Comparison of ENCODE assay signal across 8 cellular contexts in the genomic region with DNA sequence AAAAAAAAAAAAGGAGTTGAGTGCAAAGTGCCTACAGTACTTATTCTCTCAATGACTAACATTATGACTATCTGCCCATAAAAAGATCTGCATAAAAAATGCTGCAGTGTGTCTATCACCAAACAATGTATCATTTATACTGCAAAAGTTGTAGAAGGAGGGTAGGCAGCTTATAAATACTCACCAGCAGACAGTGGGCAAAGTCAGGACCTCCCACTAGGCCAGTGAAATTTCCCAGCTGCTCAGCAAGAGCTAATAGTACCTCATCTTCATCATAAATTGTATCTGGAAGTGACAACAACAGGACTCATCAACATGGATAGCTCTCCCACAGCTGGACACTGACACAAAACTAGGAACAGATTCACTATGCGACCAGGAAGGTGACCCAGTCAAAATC. TPM values are rescaled to one million over a fixed set of nuclear protein-coding genes. Genes with fewer than 3 reads are reported as not detected.
A peak's percentile ranks its signal among the peaks of the same experiment; 100 is the strongest.
DNase-seq lines count a peak whose midpoint lies in the region; ATAC-seq, FAIRE-seq and TF ChIP-seq lines count a peak whose summit lies in the region.

No MANE protein-coding gene starts in this region.

- H3K27me3 ChIP-seq in heart left ventricle (no peaks in the 10 kb centered on the region), adipocyte (replicated peaks; ENCODE audit: control insufficient read depth, insufficient read depth, low read length) (no peaks in the 10 kb centered on the region)

- H3K27ac ChIP-seq in heart left ventricle = no peak overlapping the region

- 49 to 66% (median 65%) methylated on average over 1 of the region's 1 CpG for WGBS in heart left ventricle, 4 donors

- H3K9me3 ChIP-seq in heart left ventricle (no peaks in the 10 kb centered on the region), adipocyte (ENCODE audit: control insufficient read depth, low read length) (no peaks in the 10 kb centered on the region)

- no peak for TF ChIP-seq POLR2A in heart left ventricle (IDR thresholded peaks at IDR 0.05)

- no peak for DNase-seq in heart left ventricle
- no peak for DNase-seq in Right ventricle myocardium superior
- no peak for DNase-seq in adipocyte (ENCODE audit: low read depth)
- peak; percentile 58 for DNase-seq in left kidney (ENCODE audit: low read depth, low spot score)
- no peak for DNase-seq in urothelium cell line (ENCODE audit: low spot score)
- DNase-seq in activated effector memory CD4-positive, alpha-beta T cell treated with Interleukin-2 at 50 U/mL for 16 hours = no peak
- DNase-seq in D341Med (ENCODE audit: low spot score) = no peak

- peaks cover 0 to 63% (median 19%) of the 10 kb centered on the region in 12 donors for H3K4me1 ChIP-seq in heart left ventricle
- H3K4me1 ChIP-seq in adipocyte (ENCODE audit: control insufficient read depth, insufficient read depth, low read length) = peaks cover 36% of the 10 kb centered on the region

- H3K4me3 ChIP-seq in heart left ventricle = peak overlapping the region in 8 of 12 donors; percentile 86 to 99 (median 94)
- peak overlapping the region; percentile 95 for H3K4me3 ChIP-seq in adipocyte (ENCODE audit: low read length)

- no peak for TF ChIP-seq CTCF in heart left ventricle (IDR thresholded peaks at IDR 0.05)

- intact Hi-C loops in heart left ventricle (cut with DNase I) = loop anchor here in 7 of 10 donors (5.0 to 10.0 kb wide), 3 partner anchors 32 to 162 kb away; a partner anchor contains a TSS
- intact Hi-C loops in Right ventricle myocardium superior (cut with DNase I) = no loop called here

- peaks cover 0 to 52% (median 50%) of the 10 kb centered on the region in 9 donors for H3K36me3 ChIP-seq in heart left ventricle
- peaks cover 45% of the 10 kb centered on the region for H3K36me3 ChIP-seq in adipocyte (ENCODE audit: control insufficient read depth, insufficient read depth, low read length, severe bottlenecking)

- peak overlapping the region; percentile 94 for H3K9ac ChIP-seq in adipocyte (ENCODE audit: low read length)

- ATAC-seq in heart left ventricle (no peak), Right ventricle myocardium superior (ENCODE audit: poor library complexity) (no peak), HG02973 (IDR thresholded peaks at IDR 0.05; ENCODE audit: unreplicated experiment) (no peak)

- FAIRE-seq in urothelium cell line (lab: Jason Lieb, UNC) = peak; percentile 20

RNA-seq across cellular contexts. Expression of a gene that starts 1.6 kb away (rescaled TPM):
- total RNA-seq in heart left ventricle = 10 to 100 TPM in 5 of 9 donors, 1 to 10 TPM in 4; 6.8 to 99.9 (median 11.8) TPM
- polyA plus RNA-seq in heart left ventricle = 1 to 10 TPM; 4.2 to 7.9 TPM
- 7.7 TPM for total RNA-seq in Right ventricle myocardium superior
